8 cellular contexts compared by ENCODE assay signal in genomic region chr1:108745980-108746381, GRCh38. TPM values are rescaled to one million over a fixed set of nuclear protein-coding genes. Genes with fewer than 3 reads are reported as not detected.
DNase-seq lines count a peak whose midpoint lies in the region; TF ChIP-seq lines count a peak whose summit lies in the region.

No MANE protein-coding gene starts in this region.

- peak overlapping the region; percentile 98 for H3K27ac Mint-ChIP-seq in activated naive CD4-positive, alpha-beta T cell treated with anti-CD3 and anti-CD28 coated beads, Interleukin-2, amount 50 U/mL, for 24 hours
- peak overlapping the region; percentile 94 to 99 (median 98) for H3K27ac Mint-ChIP-seq in brain
- H3K27ac Mint-ChIP-seq in type B pancreatic cell: peak overlapping the region; percentile 99

- no peaks in the 10 kb centered on the region for H3K27me3 ChIP-seq in muscle layer of colon (ENCODE audit: control insufficient read depth in 1 of 2, insufficient read depth in 2 of 2, low read length in 2 of 2)

- no peaks in the 10 kb centered on the region for H3K27me3 Mint-ChIP-seq in activated naive CD4-positive, alpha-beta T cell treated with anti-CD3 and anti-CD28 coated beads, Interleukin-2, amount 50 U/mL, for 24 hours
- peaks cover 11% of the 10 kb centered on the region for H3K27me3 Mint-ChIP-seq in brain
- peaks cover 3% of the 10 kb centered on the region for H3K27me3 Mint-ChIP-seq in type B pancreatic cell

- H3K4me3 ChIP-seq in muscle layer of colon (ENCODE audit: low read depth in 1 of 2, low read length in 2 of 2): peak overlapping the region; percentile 61 to 85

- DNase-seq in activated naive CD4-positive, alpha-beta T cell (lab: John Stamatoyannopoulos, UW): no peak
- DNase-seq in type B pancreatic cell (ENCODE audit: extremely low spot score, unreplicated experiment): no peak
- no peak for DNase-seq in GM10266 (ENCODE audit: extremely low spot score)
- DNase-seq in NCI-H2029 treated with DMSO at 0.1 percent for 48 hours (lab: John Stamatoyannopoulos, UW): no peak
- no peak for DNase-seq in NCI-H82 (lab: John Stamatoyannopoulos, UW)

- H3K27ac ChIP-seq in muscle layer of colon (ENCODE audit: low read depth, low read length): peak overlapping the region; percentile 92

- H3K4me1 ChIP-seq in muscle layer of colon (ENCODE audit: insufficient read depth, low read length): peaks cover 25% of the 10 kb centered on the region

- H3K9me3 Mint-ChIP-seq in activated naive CD4-positive, alpha-beta T cell treated with anti-CD3 and anti-CD28 coated beads, Interleukin-2, amount 50 U/mL, for 24 hours: no peaks in the 10 kb centered on the region
- H3K9me3 Mint-ChIP-seq in brain: no peaks in the 10 kb centered on the region
- no peaks in the 10 kb centered on the region for H3K9me3 Mint-ChIP-seq in type B pancreatic cell

- peaks cover 41% of the 10 kb centered on the region for H3K4me1 Mint-ChIP-seq in activated naive CD4-positive, alpha-beta T cell treated with anti-CD3 and anti-CD28 coated beads, Interleukin-2, amount 50 U/mL, for 24 hours
- H3K4me1 Mint-ChIP-seq in brain (peaks cover 38% of the 10 kb centered on the region), type B pancreatic cell (ENCODE audit: unreplicated experiment) (peaks cover 19% of the 10 kb centered on the region)

- peak overlapping the region; percentile 96 for H3K4me3 Mint-ChIP-seq in activated naive CD4-positive, alpha-beta T cell treated with anti-CD3 and anti-CD28 coated beads, Interleukin-2, amount 50 U/mL, for 24 hours
- H3K4me3 Mint-ChIP-seq in brain (peak overlapping the region; percentile 94 to 99 (median 98)), type B pancreatic cell (peak overlapping the region; percentile 98)

- no peaks in the 10 kb centered on the region for H3K9me3 ChIP-seq in muscle layer of colon (ENCODE audit: low read length)

- TF ChIP-seq CTCF in brain (conservative IDR thresholded peaks at IDR 0.05): no peak
- no peak for TF ChIP-seq CTCF in type B pancreatic cell (conservative IDR thresholded peaks at IDR 0.05)
- no peak for TF ChIP-seq CTCF in GM10266 (IDR thresholded peaks at IDR 0.05; ENCODE audit: control insufficient read depth, insufficient read depth, low read depth, missing control alignments)

- H3K36me3 ChIP-seq in muscle layer of colon (ENCODE audit: insufficient read depth, low read length): no peaks in the 10 kb centered on the region

- H3K9ac ChIP-seq in muscle layer of colon (ENCODE audit: low read length): no peak overlapping the region

- peaks cover 4% of the 10 kb centered on the region for H3K36me3 Mint-ChIP-seq in activated naive CD4-positive, alpha-beta T cell treated with anti-CD3 and anti-CD28 coated beads, Interleukin-2, amount 50 U/mL, for 24 hours
- H3K36me3 Mint-ChIP-seq in brain: no peaks in the 10 kb centered on the region
- H3K36me3 Mint-ChIP-seq in type B pancreatic cell: peaks cover 6% of the 10 kb centered on the region

RNA-seq across cellular contexts. Expression of gene STXBP3, which starts 0.5 kb away (rescaled TPM):
- polyA plus RNA-seq in brain (ENCODE audit: insufficient read depth, low read depth, low replicate concordance): 14.8 TPM
- 40.5 and 48.4 TPM in 2 replicates for total RNA-seq in type B pancreatic cell (ENCODE audit: low replicate concordance)

RNA-seq across cellular contexts. Expression of gene FNDC7, which starts 33.3 kb away (rescaled TPM):
- polyA plus RNA-seq in brain (ENCODE audit: insufficient read depth, low read depth, low replicate concordance): not detected
- total RNA-seq in type B pancreatic cell (ENCODE audit: low replicate concordance): not detected in 2 replicates

RNA-seq across cellular contexts. Expression of gene PRPF38B, which starts 53.9 kb away (rescaled TPM):
- 16.9 TPM for polyA plus RNA-seq in brain (ENCODE audit: insufficient read depth, low read depth, low replicate concordance)
- total RNA-seq in type B pancreatic cell (ENCODE audit: low replicate concordance): 37.3 and 45.6 TPM in 2 replicates
